In the genomic region with DNA sequence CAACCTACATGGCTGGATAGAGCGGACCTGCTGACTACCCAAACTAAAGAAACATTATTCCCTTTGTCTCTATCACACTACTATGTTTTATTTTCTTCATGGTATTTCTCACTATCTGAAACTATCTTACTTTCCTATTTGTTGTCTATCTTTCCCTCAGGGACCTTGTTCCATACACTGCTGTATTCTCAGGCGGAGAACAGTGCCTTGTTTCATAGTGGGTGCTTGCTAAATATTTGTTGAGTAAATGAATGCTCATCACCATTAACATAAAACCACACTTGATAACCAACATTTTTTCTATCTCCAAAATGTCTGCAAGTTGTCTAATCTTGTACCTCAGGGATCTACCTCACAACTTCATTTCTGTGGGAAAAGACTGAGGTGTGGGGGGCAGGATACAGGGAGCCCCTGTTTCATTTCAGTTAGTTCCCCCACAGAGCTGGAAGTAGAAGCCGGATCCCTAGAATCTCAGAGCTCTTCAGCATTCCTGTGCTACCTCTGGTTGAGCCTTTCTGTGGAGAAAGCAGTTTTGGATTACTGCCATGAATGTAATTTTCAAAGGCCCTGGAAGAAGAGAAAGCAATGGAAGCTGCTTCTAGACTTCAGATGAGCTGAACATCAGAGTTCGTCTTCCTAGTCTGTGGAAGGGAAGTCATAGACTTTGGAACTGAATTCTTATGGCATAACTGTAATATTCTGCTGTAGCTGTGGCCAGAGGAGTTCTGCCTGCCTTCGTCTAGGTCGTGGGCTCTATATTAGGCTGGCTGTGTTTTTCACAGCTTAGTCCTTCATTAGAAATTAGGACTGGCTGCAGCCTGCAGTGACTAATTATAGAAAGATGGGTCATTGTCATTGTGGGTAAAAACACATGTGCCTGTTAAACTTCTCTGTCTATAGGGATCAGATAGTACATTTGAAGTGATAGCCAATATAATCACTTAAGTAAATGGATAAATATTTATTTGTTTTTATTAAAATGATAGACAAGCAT, we compare ENCODE assay signal across 19 cellular contexts.
"Had no signal": no experiment of that assay in that cellular context is flagged by ENCODE, and none has a peak within 500 bp of the region (broad histone marks: within the 10 kb centered on the region; RNA-seq: fewer than 3 reads in every experiment).

No MANE protein-coding gene starts in this region.

- H3K4me3 Mint-ChIP-seq: activated CD4-positive, alpha-beta T cell treated with anti-CD3 and anti-CD28 coated beads, Interleukin-2, amount 10 ng/mL, durations not matched to agents 24 days and 14 days; nephron progenitor cell; WTC11 had no signal

- ATAC-seq: left lung; stimulated activated naive CD8-positive, alpha-beta T cell treated with anti-CD3 and anti-CD28 coated beads, Interleukin-15, Interleukin-2, amounts not matched to agents 100 U/mL and 50 U/mL, for 24 hours had no signal

- H3K36me3 ChIP-seq: adrenal gland, brain microvascular endothelial cell, colonic mucosa, heart right ventricle, left lung, prostate gland, sigmoid colon, thoracic aorta had no signal

- H3K9me3 ChIP-seq: adrenal gland, colonic mucosa, heart right ventricle, left lung, prostate gland, sigmoid colon, thoracic aorta had no signal

- H3K4me1 ChIP-seq: adrenal gland, colonic mucosa, prostate gland had no signal

- H3K27ac ChIP-seq: adrenal gland, brain microvascular endothelial cell, colonic mucosa, heart right ventricle, left lung, prostate gland, sigmoid colon, thoracic aorta had no signal

- H3K27me3 ChIP-seq: brain microvascular endothelial cell, colonic mucosa, left lung, sigmoid colon had no signal

- DNase-seq: activated CD4-positive, alpha-beta T cell treated with anti-CD3 and anti-CD28 coated beads, Interleukin-2, amount 10 ng/mL, durations not matched to agents 24 days and 14 days; activated CD8-positive, alpha-beta memory T cell treated with anti-CD3 and anti-CD28 coated beads for 24 hours; activated naive CD4-positive, alpha-beta T cell treated with anti-CD3 and anti-CD28 coated beads, Interleukin-2, amount 50 U/mL, for 16 hours; activated T-cell treated with anti-CD3 and anti-CD28 coated beads for 4 hours; adrenal gland; colonic mucosa; effector CD4-positive, alpha-beta T cell; heart right ventricle; left lung; mesenchymal stem cell; nephron progenitor cell; sigmoid colon; stimulated activated CD4-positive, alpha-beta T cell treated with anti-CD3 and anti-CD28 coated beads, Interleukin-2, amount 100 ng/mL, for 48 hours; stimulated activated naive CD8-positive, alpha-beta T cell treated with anti-CD3 and anti-CD28 coated beads, Interleukin-15, Interleukin-2, amounts not matched to agents 100 U/mL and 50 U/mL, for 24 hours; T-helper 1 cell had no signal

- H3K36me3 Mint-ChIP-seq: WTC11 had no signal

- H3K4me3 ChIP-seq: adrenal gland, colonic mucosa, heart right ventricle, left lung, prostate gland, sigmoid colon, thoracic aorta had no signal

- H3K9me3 Mint-ChIP-seq: activated CD4-positive, alpha-beta T cell treated with anti-CD3 and anti-CD28 coated beads, Interleukin-2, amount 10 ng/mL, durations not matched to agents 24 days and 14 days; nephron progenitor cell; WTC11 had no signal

- H3K27ac Mint-ChIP-seq: activated CD4-positive, alpha-beta T cell treated with anti-CD3 and anti-CD28 coated beads, Interleukin-2, amount 10 ng/mL, durations not matched to agents 24 days and 14 days; nephron progenitor cell; WTC11 had no signal
